ENCODE assay signal across 21 cellular contexts in genomic region chr20:42100137-42100704, GRCh38.
DNase-seq lines count a peak whose midpoint lies in the region; ATAC-seq, FAIRE-seq and TF ChIP-seq lines count a peak whose summit lies in the region.
"Had no signal": no experiment of that assay in that cellular context is flagged by ENCODE, and none has a peak within 500 bp of the region (broad histone marks: within the 10 kb centered on the region; RNA-seq: fewer than 3 reads in every experiment).

No MANE protein-coding gene starts in this region.

- H3K9ac ChIP-seq in SK-N-SH: no peak overlapping the region

- H3K4me1 Mint-ChIP-seq in endothelial cell (ENCODE audit: unreplicated experiment): no peaks in the 10 kb centered on the region
- H3K4me1 Mint-ChIP-seq in nephron: peaks cover 7% of the 10 kb centered on the region
- H3K4me1 Mint-ChIP-seq: B cell; CD4-positive, CD25-positive, alpha-beta regulatory T cell; CD8-positive, alpha-beta memory T cell; GM23338 had no signal

- TF ChIP-seq RAD21 in SK-N-SH (IDR thresholded peaks at IDR 0.05; ENCODE audit: low read length): peak; percentile 25

- peaks cover 0 to 49% of the 10 kb centered on the region in 2 experiments; a peak in 1 of 4 replicates for H3K4me1 ChIP-seq in SK-N-SH (ENCODE audit: control insufficient read depth in 1 of 2, insufficient read depth in 2 of 2, low read depth in 1 of 2, low read length in 1 of 2)
- peaks cover 0 to 2% of the 10 kb centered on the region in 2 donors for H3K4me1 ChIP-seq in small intestine (ENCODE audit: control insufficient read depth in 2 of 2, insufficient read depth in 1 of 2, low read depth in 1 of 2, low read length in 1 of 2)
- no peaks in the 10 kb centered on the region for H3K4me1 ChIP-seq in breast epithelium

- H3K9me3 ChIP-seq in SK-N-SH (no peaks in the 10 kb centered on the region), small intestine (ENCODE audit: control insufficient read depth, low read depth) (no peaks in the 10 kb centered on the region), breast epithelium (no peaks in the 10 kb centered on the region)

- H3K9me3 Mint-ChIP-seq in endothelial cell (ENCODE audit: unreplicated experiment) (peaks cover 54% of the 10 kb centered on the region), nephron (no peaks in the 10 kb centered on the region)

- DNase-seq in SK-N-SH (peak; percentile 80), endothelial cell (ENCODE audit: low spot score) (no peak), small intestine (peak; percentile 35), breast epithelium (ENCODE audit: low spot score in 2 of 2) (no peak)
- no peak for DNase-seq in activated CD4-positive, CD25-positive, alpha-beta regulatory T cell (lab: John Stamatoyannopoulos, UW)
- DNase-seq: C1 segment of cervical spinal cord; CD4-positive, CD25-positive, alpha-beta regulatory T cell; CD8-positive, alpha-beta memory T cell; COR-L47; DMS 273 treated with DMSO at 0.1 percent for 48 hours; HCEC 1CT; IMR-90 had no signal

- H3K79me2 ChIP-seq in SK-N-SH (ENCODE audit: insufficient read depth): no peaks in the 10 kb centered on the region

- FAIRE-seq in small intestine (lab: Jason Lieb, UNC): no peak
- FAIRE-seq: G401.6, GM12891, GM19239, H54, HTR-8/SVneo had no signal

- POLR2A ChIA-PET in SK-N-SH (lab: Yijun Ruan, JAX): interaction anchor here (0.7 to 2.7 kb wide), 3 partner anchors 9 to 48 kb away, joined by 3 to 11 read pairs (median 7); no protein-coding TSS in a partner anchor

- no peaks in the 10 kb centered on the region for H4K20me1 ChIP-seq in SK-N-SH (ENCODE audit: insufficient read depth)

- H3K27me3 ChIP-seq in SK-N-SH (ENCODE audit: insufficient read depth): no peaks in the 10 kb centered on the region
- no peaks in the 10 kb centered on the region for H3K27me3 ChIP-seq in small intestine (ENCODE audit: control insufficient read depth in 2 of 2, insufficient read depth in 2 of 2, low read length in 2 of 2)
- H3K27me3 ChIP-seq in breast epithelium: no peaks in the 10 kb centered on the region

- no peaks in the 10 kb centered on the region for H3K9me2 ChIP-seq in SK-N-SH

- peak overlapping the region; percentile 52 for H3K27ac Mint-ChIP-seq in endothelial cell (ENCODE audit: unreplicated experiment)
- peak overlapping the region; percentile 61 to 86 (median 77) for H3K27ac Mint-ChIP-seq in nephron
- H3K27ac Mint-ChIP-seq: B cell; CD4-positive, CD25-positive, alpha-beta regulatory T cell; CD8-positive, alpha-beta memory T cell; GM23338 had no signal

- no peaks in the 10 kb centered on the region for H3K36me3 ChIP-seq in SK-N-SH (replicated peaks in 1 of 2; ENCODE audit: control insufficient read depth in 1 of 2, insufficient read depth in 2 of 2, low read length in 1 of 2)
- no peaks in the 10 kb centered on the region for H3K36me3 ChIP-seq in small intestine (ENCODE audit: control insufficient read depth in 2 of 2, insufficient read depth in 2 of 2, low read length in 2 of 2)
- no peaks in the 10 kb centered on the region for H3K36me3 ChIP-seq in breast epithelium

- H3K4me3 ChIP-seq in SK-N-SH (ENCODE audit: low read depth in 2 of 2, low read length in 1 of 2): no peak overlapping the region
- H3K4me3 ChIP-seq in small intestine (ENCODE audit: low read depth in 1 of 2, low read length in 2 of 2): no peak overlapping the region
- no peak overlapping the region for H3K4me3 ChIP-seq in breast epithelium
- H3K4me3 ChIP-seq: GM23338 had no signal

- H2AFZ ChIP-seq in SK-N-SH (ENCODE audit: low read depth): no peak overlapping the region
- H2AFZ ChIP-seq: GM23338 had no signal

- no peak overlapping the region for H3K4me2 ChIP-seq in SK-N-SH
- H3K4me2 ChIP-seq: GM23338 had no signal

- TF ChIP-seq CTCF in SK-N-SH (IDR thresholded peaks at IDR 0.05): no peak
- TF ChIP-seq CTCF in endothelial cell (IDR thresholded peaks at IDR 0.05; ENCODE audit: unreplicated experiment): no peak
- TF ChIP-seq CTCF in nephron (IDR thresholded peaks at IDR 0.05; ENCODE audit: unreplicated experiment in 3 of 3): no peak
- no peak for TF ChIP-seq CTCF in breast epithelium (IDR thresholded peaks at IDR 0.05)

- intact Hi-C loops in breast epithelium (cut with DNase I; ENCODE audit: low total_unique reads): no loop called here

- WGBS in SK-N-SH (ENCODE audit: low lambda C conversion rate): 4% methylated on average over 9 of the region's 9 CpGs
- WGBS in small intestine, 3 donors: 19 to 58% (median 33%) methylated on average over 9 of the region's 9 CpGs

- H3K4me3 Mint-ChIP-seq in endothelial cell (ENCODE audit: unreplicated experiment) (no peak overlapping the region), nephron (no peak overlapping the region)
- H3K4me3 Mint-ChIP-seq: B cell; CD4-positive, CD25-positive, alpha-beta regulatory T cell; CD8-positive, alpha-beta memory T cell; GM23338 had no signal

- no peaks in the 10 kb centered on the region for H3F3A ChIP-seq in SK-N-SH (replicated peaks; ENCODE audit: insufficient read depth)

- no peak for ATAC-seq in GM21390 (IDR thresholded peaks at IDR 0.05; ENCODE audit: unreplicated experiment)
- ATAC-seq: GM23338 had no signal

- TF ChIP-seq EP300 in SK-N-SH (IDR thresholded peaks at IDR 0.05; ENCODE audit: borderline replicate concordance in 1 of 2, low read depth in 1 of 2, low read length in 1 of 2): peak in 1 of 2 experiments; percentile 89; a peak in 2 of 4 replicates

- H3K36me3 Mint-ChIP-seq in endothelial cell (ENCODE audit: low read depth, unreplicated experiment) (peaks cover 35% of the 10 kb centered on the region), nephron (ENCODE audit: low read depth) (no peaks in the 10 kb centered on the region)
- H3K36me3 Mint-ChIP-seq: CD4-positive, CD25-positive, alpha-beta regulatory T cell; CD8-positive, alpha-beta memory T cell had no signal

- CTCF ChIA-PET in SK-N-SH (lab: Yijun Ruan, JAX): interaction anchor here (0.7 to 2.0 kb wide), 6 partner anchors 12 to 366 kb away, joined by 3 to 6 read pairs (median 4); no protein-coding TSS in a partner anchor

- no peak for TF ChIP-seq POLR2A in breast epithelium (IDR thresholded peaks at IDR 0.05)

- H3K27me3 Mint-ChIP-seq in endothelial cell (ENCODE audit: unreplicated experiment): peaks cover 12% of the 10 kb centered on the region
- peaks cover 4% of the 10 kb centered on the region for H3K27me3 Mint-ChIP-seq in nephron (ENCODE audit: low read depth)
- H3K27me3 Mint-ChIP-seq: B cell; CD4-positive, CD25-positive, alpha-beta regulatory T cell had no signal

- H3K27ac ChIP-seq in SK-N-SH (ENCODE audit: low read depth in 2 of 2, low read length in 1 of 2) (peak overlapping the region; percentile 11 to 99; a peak in 3 of 4 replicates), small intestine (ENCODE audit: low read depth in 1 of 2, low read length in 1 of 2) (no peak overlapping the region), breast epithelium (no peak overlapping the region)

TF ChIP-seq in SK-N-SH, 30 proteins besides CTCF, POLR2A, EP300 and RAD21:
- TF ChIP-seq CHD2 (IDR thresholded peaks at IDR 0.05; ENCODE audit: low read length, partially characterized antibody) (peak; percentile 38), SMC3 (IDR thresholded peaks at IDR 0.05; ENCODE audit: low read depth, low read length) (no peak; the same call in 1 of the 2 replicates), RCOR1 (IDR thresholded peaks at IDR 0.05; ENCODE audit: low read length) (peak; percentile 83), FOXJ3 (CRISPR knock-in tag; IDR thresholded peaks at IDR 0.05) (peak; percentile 96), REST (IDR thresholded peaks at IDR 0.05; ENCODE audit: low read depth, low read length) (no peak), GATA2 (CRISPR knock-in tag; IDR thresholded peaks at IDR 0.05) (peak; percentile 95), TEAD4 (IDR thresholded peaks at IDR 0.05; ENCODE audit: borderline replicate concordance, insufficient read depth) (0 out of 2 replicates have a peak, but pooled peaks have one; percentile 23), ELF1 (IDR thresholded peaks at IDR 0.05) (no peak), USF1 (IDR thresholded peaks at IDR 0.05; ENCODE audit: borderline replicate concordance, low read depth) (no peak), MXI1 (IDR thresholded peaks at IDR 0.05; ENCODE audit: low read depth, low read length) (peak; percentile 75; the same call in 1 of the 2 replicates)

Comparison
In these comparisons a context has a peak if more than half of its experiments do, and no peak if none do; other contexts are left out.
1. DNase-seq: peak in SK-N-SH (single experiment) and small intestine (single experiment); none in endothelial cell (single experiment), breast epithelium (0 of 2) and activated CD4-positive, CD25-positive, alpha-beta regulatory T cell (0 of 4).
2. H3K27ac ChIP-seq: peak in SK-N-SH (2 of 2); none in small intestine (0 of 2) and breast epithelium (0 of 2).